8 cellular contexts compared by ENCODE assay signal in genomic region chr1:51878616-51879336, GRCh38. TPM values are rescaled to one million over a fixed set of nuclear protein-coding genes. Genes with fewer than 3 reads are reported as not detected.
DNase-seq lines count a peak whose midpoint lies in the region; ATAC-seq and TF ChIP-seq lines count a peak whose summit lies in the region.

NRDC (minus strand) TSS chr1:51878727; CDS start chr1:51878615, 112 bp downstream.

- no peaks in the 10 kb centered on the region for H3K9me3 ChIP-seq in prostate gland

- peak in 2 of 4 experiments; percentile 11 to 12 for TF ChIP-seq CTCF in prostate gland (IDR thresholded peaks at IDR 0.05)

- whole genome bisulfite sequencing in prostate gland = under 1% methylated on average over 54 of the region's 54 CpGs
- under 1% methylated on average over 54 of the region's 54 CpGs for WGBS in urinary bladder

- TF ChIP-seq POLR2A in prostate gland (IDR thresholded peaks at IDR 0.05) = peak; percentile 90

- ATAC-seq in GM18502 (IDR thresholded peaks at IDR 0.05; ENCODE audit: poor library complexity, unreplicated experiment) = peak; percentile 96
- ATAC-seq in HG02943 (IDR thresholded peaks at IDR 0.05; ENCODE audit: low read depth, unreplicated experiment) = peak; percentile 97
- ATAC-seq in left ventricle myocardium superior = peak; percentile 98

- H3K4me3 ChIP-seq in prostate gland (peak within 1 kb of the TSS; percentile 83 to 96), urinary bladder (ENCODE audit: low read depth, low read length) (peak within 1 kb of the TSS; percentile 76)

- H3K4me1 ChIP-seq in prostate gland (replicated peaks) (no peaks in the 10 kb centered on the region), urinary bladder (ENCODE audit: insufficient read depth) (peaks cover 1% of the 10 kb centered on the region)

- no peaks in the 10 kb centered on the region for H3K27me3 ChIP-seq in prostate gland (replicated peaks; ENCODE audit: insufficient read depth)

- H3K36me3 ChIP-seq in prostate gland = no peaks in the 10 kb centered on the region
- no peaks in the 10 kb centered on the region for H3K36me3 ChIP-seq in urinary bladder (ENCODE audit: insufficient read depth)

- DNase-seq in NCI-H187 (lab: John Stamatoyannopoulos, UW) (peak; percentile 94 to 98), T-helper 2 cell (peak; percentile 96 to 100 (median 99)), anterior cingulate cortex (lab: John Stamatoyannopoulos, UW) (peak; percentile 84 to 100 (median 99)), left ventricle myocardium superior (peak; percentile 99), prostate gland (ENCODE audit: low spot score) (peak; percentile 100)

- H3K27ac ChIP-seq in prostate gland (peak within 1 kb of the TSS; percentile 96), urinary bladder (ENCODE audit: low read depth) (peak within 1 kb of the TSS; percentile 94)

- intact Hi-C loops in left ventricle myocardium superior (cut with micrococcal nuclease) (no loop called here), prostate gland (cut with DNase I) (no loop called here)

RNA-seq across cellular contexts. Expression of gene NRDC, which starts in this region (rescaled TPM):
- 157 TPM for total RNA-seq in left ventricle myocardium superior
- 10 to 100 TPM; 48.5 to 67.7 TPM for total RNA-seq in prostate gland
- total RNA-seq in urinary bladder = 108 TPM
- 62.3 TPM for polyA plus RNA-seq in urinary bladder

Comparison
In these comparisons a context has a peak if more than half of its experiments do, and no peak if none do; other contexts are left out.
1. Peak in every context shown above with its lines: DNase-seq, ATAC-seq, H3K4me3 ChIP-seq and H3K27ac ChIP-seq.